In the genomic region with DNA sequence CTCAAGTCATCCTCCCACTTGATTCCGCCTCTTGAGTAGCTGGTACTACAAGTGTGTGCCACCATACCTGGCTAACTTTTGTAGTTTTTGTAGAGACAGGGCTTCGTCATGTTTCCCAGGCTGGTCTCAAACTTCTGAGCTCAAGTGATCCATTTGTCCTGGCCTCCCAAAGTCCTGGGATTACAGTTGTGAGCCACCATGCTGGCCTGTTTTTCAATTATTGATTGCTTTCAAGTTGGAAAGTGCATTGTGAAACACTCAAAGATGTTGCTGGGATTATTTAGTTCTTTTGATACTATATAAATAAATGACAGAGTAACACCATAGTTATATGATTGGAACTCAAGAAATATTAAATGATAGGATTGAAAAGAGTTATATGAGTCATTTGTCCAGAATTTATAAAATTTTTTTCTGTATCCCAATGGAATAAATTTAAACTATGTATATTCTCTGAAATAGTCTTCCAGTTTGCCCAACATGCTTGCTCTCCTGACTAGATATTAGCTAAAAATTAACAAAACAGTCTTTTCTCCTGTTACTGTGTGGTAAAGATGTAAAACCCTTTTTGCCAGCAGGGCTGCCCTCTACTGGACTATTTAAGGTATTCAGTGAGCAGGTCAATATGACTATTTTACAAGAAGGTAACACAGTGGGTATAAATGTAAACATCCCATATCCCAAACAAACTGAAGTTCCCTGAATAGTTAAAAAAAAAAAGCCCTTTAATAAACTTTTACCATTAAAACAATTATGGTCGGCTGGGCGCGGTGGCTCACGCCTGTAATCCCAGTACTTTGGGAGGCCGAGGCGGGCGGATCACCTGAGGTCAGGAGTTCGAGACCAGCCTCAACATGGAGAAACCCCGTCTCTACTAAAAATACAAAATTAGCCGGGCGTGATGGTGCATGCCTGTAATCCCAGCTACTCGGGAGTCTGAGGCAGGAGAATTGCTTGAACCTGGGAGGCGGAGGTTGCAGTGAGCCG, we compare ENCODE assay signal across 8 cellular contexts. TPM values are rescaled to one million over a fixed set of nuclear protein-coding genes. Genes with fewer than 3 reads are reported as not detected.
A peak's percentile ranks its signal among the peaks of the same experiment; 100 is the strongest.
DNase-seq lines count a peak whose midpoint lies in the region; ATAC-seq, FAIRE-seq and TF ChIP-seq lines count a peak whose summit lies in the region.

No MANE protein-coding gene starts in this region.

- no peak for FAIRE-seq in D721Med (lab: Jason Lieb, UNC)

- WGBS in adrenal gland, 4 donors: 88 to 92% (median 90%) methylated on average over 14 to 16 of the region's 16 CpGs

- DNase-seq in D721Med (ENCODE audit: insufficient read length, low spot score) (peak; percentile 22), NCI-H748 treated with DMSO at 0.1 percent for 48 hours (lab: John Stamatoyannopoulos, UW) (peak; percentile 18), adrenal gland (peak; percentile 23 to 76 (median 45)), hepatic stellate cell (ENCODE audit: low spot score) (peak; percentile 24), amniotic stem cell (lab: John Stamatoyannopoulos, UW) (no peak)
- DNase-seq in stimulated activated CD4-positive, alpha-beta T cell treated with anti-CD3 and anti-CD28 coated beads, Interleukin-1b, Interleukin-23, amount 100 ng/mL, for 48 hours: peak; percentile 19

- TF ChIP-seq CTCF in D721Med (IDR thresholded peaks at IDR 0.05; ENCODE audit: insufficient read depth, missing control alignments) (peak; percentile 81), adrenal gland (IDR thresholded peaks at IDR 0.05) (peak; percentile 50 to 80 (median 66))

- ATAC-seq in GM19025 (IDR thresholded peaks at IDR 0.05; ENCODE audit: low read depth, unreplicated experiment) (peak; percentile 80), HG03139 (IDR thresholded peaks at IDR 0.05; ENCODE audit: unreplicated experiment) (peak; percentile 91)

- no peaks in the 10 kb centered on the region for H3K36me3 ChIP-seq in adrenal gland (replicated peaks in 1 of 2)

- intact Hi-C loops in adrenal gland (cut with DNase I): loop anchor here (5.0 to 10.0 kb wide), 3 partner anchors 106 to 199 kb away; no protein-coding TSS in a partner anchor

- H3K4me3 ChIP-seq in adrenal gland: no peak overlapping the region

- no peaks in the 10 kb centered on the region for H3K27me3 ChIP-seq in adrenal gland

- H3K4me1 ChIP-seq in adrenal gland (replicated peaks in 1 of 2): peaks cover 18 to 29% of the 10 kb centered on the region in 2 donors

- H3K27ac ChIP-seq in adrenal gland: no peak overlapping the region

- H3K9me3 ChIP-seq in adrenal gland (replicated peaks in 1 of 3): no peaks in the 10 kb centered on the region

- TF ChIP-seq POLR2A in adrenal gland (IDR thresholded peaks at IDR 0.05): no peak

RNA-seq across cellular contexts. Expression of gene ACSL3, which starts 42.7 kb away (rescaled TPM):
- 100 to 1,000 TPM in 1 of 8 donors, 10 to 100 TPM in 7; 59.1 to 130 (median 70.6) TPM for total RNA-seq in adrenal gland
- 100 to 1,000 TPM in 1 of 3 donors, 10 to 100 TPM in 2; 11.0 to 103 (median 15.9) TPM for polyA plus RNA-seq in adrenal gland
